In the genomic region with DNA sequence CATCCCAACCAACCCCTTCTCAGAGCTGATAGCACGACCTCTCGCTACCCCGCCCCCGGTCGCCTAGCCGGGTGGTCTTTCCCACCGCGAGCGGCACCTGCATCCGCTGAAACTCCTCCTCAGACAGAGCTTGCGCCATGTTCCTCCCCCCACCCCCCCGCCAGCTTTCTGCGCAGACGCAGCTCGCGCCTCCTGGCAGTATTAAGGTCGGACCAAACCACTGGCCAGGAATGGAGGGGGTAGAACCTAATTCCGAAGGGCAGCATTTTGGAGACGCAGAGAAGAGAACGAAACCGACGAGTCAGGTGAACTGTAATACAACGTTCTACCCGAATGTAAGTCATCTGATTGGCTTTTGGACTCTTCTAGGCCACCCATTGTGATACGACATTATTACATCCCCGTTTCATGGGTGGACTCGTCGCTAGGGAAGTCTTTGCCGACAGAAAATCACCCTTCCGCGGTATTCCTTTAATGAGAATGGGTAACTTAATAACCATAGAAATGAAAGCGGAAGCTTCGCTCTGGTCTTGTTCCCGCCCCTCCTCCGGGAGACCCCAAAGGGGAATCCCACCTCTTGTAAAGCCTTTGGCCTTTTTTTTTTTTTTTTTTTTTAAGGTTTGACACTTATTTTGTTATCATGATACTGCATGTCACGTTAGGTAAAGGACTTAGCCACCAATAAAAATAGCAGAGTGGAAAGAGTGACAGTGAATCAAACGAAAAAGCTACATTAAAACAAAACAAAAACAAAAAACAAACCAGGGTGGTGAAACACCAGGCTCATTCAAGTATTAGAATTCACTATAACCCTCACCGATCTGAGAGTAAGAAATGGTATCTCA, we compare ENCODE assay signal across 8 cellular contexts. TPM values are rescaled to one million over a fixed set of nuclear protein-coding genes. Genes with fewer than 3 reads are reported as not detected.
DNase-seq lines count a peak whose midpoint lies in the region; ATAC-seq lines count a peak whose summit lies in the region.

A gene with protein sequence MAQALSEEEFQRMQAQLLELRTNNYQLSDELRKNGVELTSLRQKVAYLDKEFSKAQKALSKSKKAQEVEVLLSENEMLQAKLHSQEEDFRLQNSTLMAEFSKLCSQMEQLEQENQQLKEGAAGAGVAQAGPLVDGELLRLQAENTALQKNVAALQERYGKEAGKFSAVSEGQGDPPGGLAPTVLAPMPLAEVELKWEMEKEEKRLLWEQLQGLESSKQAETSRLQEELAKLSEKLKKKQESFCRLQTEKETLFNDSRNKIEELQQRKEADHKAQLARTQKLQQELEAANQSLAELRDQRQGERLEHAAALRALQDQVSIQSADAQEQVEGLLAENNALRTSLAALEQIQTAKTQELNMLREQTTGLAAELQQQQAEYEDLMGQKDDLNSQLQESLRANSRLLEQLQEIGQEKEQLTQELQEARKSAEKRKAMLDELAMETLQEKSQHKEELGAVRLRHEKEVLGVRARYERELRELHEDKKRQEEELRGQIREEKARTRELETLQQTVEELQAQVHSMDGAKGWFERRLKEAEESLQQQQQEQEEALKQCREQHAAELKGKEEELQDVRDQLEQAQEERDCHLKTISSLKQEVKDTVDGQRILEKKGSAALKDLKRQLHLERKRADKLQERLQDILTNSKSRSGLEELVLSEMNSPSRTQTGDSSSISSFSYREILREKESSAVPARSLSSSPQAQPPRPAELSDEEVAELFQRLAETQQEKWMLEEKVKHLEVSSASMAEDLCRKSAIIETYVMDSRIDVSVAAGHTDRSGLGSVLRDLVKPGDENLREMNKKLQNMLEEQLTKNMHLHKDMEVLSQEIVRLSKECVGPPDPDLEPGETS (minus strand): TSS at position 174 of the 845 bp plus-strand sequence. CDS start 35 bp downstream, at position 139.

- CTCF ChIA-PET in naive thymus-derived CD4-positive, alpha-beta T cell (lab: Charles Lee), result interaction anchor here (0.6 to 0.7 kb wide), 3 partner anchors 55 to 1103 kb away, joined by 3 read pairs; no protein-coding TSS in a partner anchor

- no peaks in the 10 kb centered on the region for H3K9me3 ChIP-seq in KOPT-K1 (ENCODE audit: insufficient read depth, low read length, poor library complexity, severe bottlenecking)
- H3K9me3 ChIP-seq in naive thymus-derived CD4-positive, alpha-beta T cell (ENCODE audit: control insufficient read depth in 2 of 3, low read length in 3 of 3), result no peaks in the 10 kb centered on the region

- peak within 1 kb of the TSS; percentile 97 for H3K4me3 ChIP-seq in naive thymus-derived CD4-positive, alpha-beta T cell (ENCODE audit: low read length)

- intact Hi-C loops in activated T-helper 1 cell treated with anti-CD3 and anti-CD28 coated beads, Interleukin-12 subunit alpha, Interleukin-12 subunit beta, Interleukin-2, Interleukin-4 antibody, amounts not matched to agents 30 ng/mL and 10 ng/mL and 1 ng/mL, durations not matched to agents 14 hours and 24 hours and 36 hours (cut with micrococcal nuclease), result loop anchor here (1.0 to 5.0 kb wide), 10 partner anchors 41 to 267 kb away; a partner anchor contains a TSS
- intact Hi-C loops in naive thymus-derived CD4-positive, alpha-beta T cell (cut with micrococcal nuclease), result loop anchor here (1.0 to 5.0 kb wide), 18 partner anchors 41 to 428 kb away; a partner anchor contains a TSS

- peak within 1 kb of the TSS; percentile 91 for H3K27ac ChIP-seq in KOPT-K1 (ENCODE audit: low read depth, low read length, poor library complexity, severe bottlenecking)
- peak within 1 kb of the TSS; percentile 97 for H3K27ac ChIP-seq in naive thymus-derived CD4-positive, alpha-beta T cell (ENCODE audit: low read depth, low read length)

- peaks cover 22% of the 10 kb centered on the region for H3K36me3 Mint-ChIP-seq in activated T-helper 1 cell treated with anti-CD3 and anti-CD28 coated beads, Interleukin-12 subunit alpha, Interleukin-12 subunit beta, Interleukin-2, Interleukin-4 antibody, amounts not matched to agents 30 ng/mL and 10 ng/mL and 1 ng/mL, durations not matched to agents 14 hours and 24 hours and 36 hours (ENCODE audit: low read depth)
- peaks cover 4 to 22% (median 15%) of the 10 kb centered on the region in 5 donors for H3K36me3 Mint-ChIP-seq in naive thymus-derived CD4-positive, alpha-beta T cell
- peaks cover 16 to 30% of the 10 kb centered on the region in 2 donors for H3K36me3 Mint-ChIP-seq in stimulated activated naive B cell treated with anti-CD40 and anti-IgM and Interleukin-4, amounts not matched to agents 10 μg/mL and 1 μg/mL and 100 μg/mL, for 72 hours

- peaks cover 35% of the 10 kb centered on the region for H3K4me1 Mint-ChIP-seq in activated T-helper 1 cell treated with anti-CD3 and anti-CD28 coated beads, Interleukin-12 subunit alpha, Interleukin-12 subunit beta, Interleukin-2, Interleukin-4 antibody, amounts not matched to agents 30 ng/mL and 10 ng/mL and 1 ng/mL, durations not matched to agents 14 hours and 24 hours and 36 hours (ENCODE audit: low read depth)
- peaks cover 7 to 43% (median 32%) of the 10 kb centered on the region in 7 donors for H3K4me1 Mint-ChIP-seq in naive thymus-derived CD4-positive, alpha-beta T cell
- H3K4me1 Mint-ChIP-seq in stimulated activated naive B cell treated with anti-CD40 and anti-IgM and Interleukin-4, amounts not matched to agents 10 μg/mL and 1 μg/mL and 100 μg/mL, for 72 hours, result peaks cover 14 to 35% of the 10 kb centered on the region in 2 donors

- no peaks in the 10 kb centered on the region for H3K9me3 Mint-ChIP-seq in activated T-helper 1 cell treated with anti-CD3 and anti-CD28 coated beads, Interleukin-12 subunit alpha, Interleukin-12 subunit beta, Interleukin-2, Interleukin-4 antibody, amounts not matched to agents 30 ng/mL and 10 ng/mL and 1 ng/mL, durations not matched to agents 14 hours and 24 hours and 36 hours
- H3K9me3 Mint-ChIP-seq in naive thymus-derived CD4-positive, alpha-beta T cell, result peaks cover 0 to 3% (median 0%) of the 10 kb centered on the region in 11 donors
- H3K9me3 Mint-ChIP-seq in stimulated activated naive B cell treated with anti-CD40 and anti-IgM and Interleukin-4, amounts not matched to agents 10 μg/mL and 1 μg/mL and 100 μg/mL, for 72 hours, result peaks cover 0 to 6% of the 10 kb centered on the region in 2 donors

- peaks cover 9 to 10% of the 10 kb centered on the region in 2 donors for H3K4me1 ChIP-seq in naive thymus-derived CD4-positive, alpha-beta T cell (ENCODE audit: control insufficient read depth in 2 of 2, insufficient read depth in 2 of 2, low read length in 2 of 2)

- no peaks in the 10 kb centered on the region for H3K27me3 Mint-ChIP-seq in activated T-helper 1 cell treated with anti-CD3 and anti-CD28 coated beads, Interleukin-12 subunit alpha, Interleukin-12 subunit beta, Interleukin-2, Interleukin-4 antibody, amounts not matched to agents 30 ng/mL and 10 ng/mL and 1 ng/mL, durations not matched to agents 14 hours and 24 hours and 36 hours (ENCODE audit: insufficient read depth)
- H3K27me3 Mint-ChIP-seq in naive thymus-derived CD4-positive, alpha-beta T cell, result no peaks in the 10 kb centered on the region
- peaks cover 0 to 5% of the 10 kb centered on the region in 2 donors for H3K27me3 Mint-ChIP-seq in stimulated activated naive B cell treated with anti-CD40 and anti-IgM and Interleukin-4, amounts not matched to agents 10 μg/mL and 1 μg/mL and 100 μg/mL, for 72 hours

- DNase-seq in DMS53 treated with DMSO at 0.1 percent for 48 hours (lab: John Stamatoyannopoulos, UW; ENCODE audit: unreplicated experiment), result peak; percentile 83
- peak; percentile 90 for DNase-seq in RPMI7951 (ENCODE audit: low read depth)
- DNase-seq in activated T-helper 1 cell treated with anti-CD3 and anti-CD28 coated beads, Interleukin-12 subunit alpha, Interleukin-12 subunit beta, Interleukin-2, Interleukin-4 antibody, amounts not matched to agents 30 ng/mL and 10 ng/mL and 1 ng/mL, durations not matched to agents 14 hours and 24 hours and 36 hours (ENCODE audit: low spot score), result peak; percentile 68
- peak; percentile 94 for DNase-seq in fibroblast of gingiva (ENCODE audit: low read depth)
- DNase-seq in naive thymus-derived CD4-positive, alpha-beta T cell, result peak; percentile 61 to 87 (median 79)
- peak; percentile 75 for DNase-seq in stimulated activated naive B cell treated with anti-CD40 and anti-IgM and Interleukin-4, amounts not matched to agents 10 μg/mL and 1 μg/mL and 100 μg/mL, for 72 hours

- POLR2A ChIA-PET in naive thymus-derived CD4-positive, alpha-beta T cell (lab: Charles Lee), result interaction anchor here (0.5 to 2.8 kb wide), 11 partner anchors 11 to 1523 kb away, joined by 3 to 23 read pairs (median 4); a partner anchor contains a TSS

- peak; percentile 81 for ATAC-seq in GM21723 (IDR thresholded peaks at IDR 0.05; ENCODE audit: unreplicated experiment)
- peak; percentile 88 for ATAC-seq in naive thymus-derived CD4-positive, alpha-beta T cell
- peak; percentile 77 to 87 for ATAC-seq in stimulated activated naive B cell treated with anti-CD40 and anti-IgM and Interleukin-4, amounts not matched to agents 10 μg/mL and 1 μg/mL and 100 μg/mL, for 72 hours (replicated peaks)

- H3K27ac Mint-ChIP-seq in activated T-helper 1 cell treated with anti-CD3 and anti-CD28 coated beads, Interleukin-12 subunit alpha, Interleukin-12 subunit beta, Interleukin-2, Interleukin-4 antibody, amounts not matched to agents 30 ng/mL and 10 ng/mL and 1 ng/mL, durations not matched to agents 14 hours and 24 hours and 36 hours, result peak within 1 kb of the TSS; percentile 96
- peak within 1 kb of the TSS; percentile 92 to 100 (median 98) for H3K27ac Mint-ChIP-seq in naive thymus-derived CD4-positive, alpha-beta T cell
- H3K27ac Mint-ChIP-seq in stimulated activated naive B cell treated with anti-CD40 and anti-IgM and Interleukin-4, amounts not matched to agents 10 μg/mL and 1 μg/mL and 100 μg/mL, for 72 hours, result peak within 1 kb of the TSS; percentile 99

- H3K36me3 ChIP-seq in KOPT-K1 (ENCODE audit: insufficient read depth, low read length), result peaks cover 27% of the 10 kb centered on the region
- H3K36me3 ChIP-seq in naive thymus-derived CD4-positive, alpha-beta T cell (ENCODE audit: control insufficient read depth in 2 of 3, insufficient read depth in 3 of 3, low read length in 3 of 3), result peaks cover 0 to 14% (median 0%) of the 10 kb centered on the region in 3 experiments

- no peaks in the 10 kb centered on the region for H3K27me3 ChIP-seq in naive thymus-derived CD4-positive, alpha-beta T cell (ENCODE audit: control insufficient read depth in 2 of 2, insufficient read depth in 2 of 2, low read length in 2 of 2)

- H3K4me3 Mint-ChIP-seq in activated T-helper 1 cell treated with anti-CD3 and anti-CD28 coated beads, Interleukin-12 subunit alpha, Interleukin-12 subunit beta, Interleukin-2, Interleukin-4 antibody, amounts not matched to agents 30 ng/mL and 10 ng/mL and 1 ng/mL, durations not matched to agents 14 hours and 24 hours and 36 hours, result peak within 1 kb of the TSS; percentile 99
- H3K4me3 Mint-ChIP-seq in naive thymus-derived CD4-positive, alpha-beta T cell, result peak within 1 kb of the TSS; percentile 94 to 99 (median 98)
- H3K4me3 Mint-ChIP-seq in stimulated activated naive B cell treated with anti-CD40 and anti-IgM and Interleukin-4, amounts not matched to agents 10 μg/mL and 1 μg/mL and 100 μg/mL, for 72 hours, result peak within 1 kb of the TSS; percentile 98 to 100

RNA-seq across cellular contexts. Expression of the gene that starts here (rescaled TPM):
- total RNA-seq in RPMI7951 (2014; rRNA removed; shearing (Covaris generic)), result 17.7 and 18.3 TPM in 2 replicates
- 85.8 and 89.2 TPM in 2 replicates for total RNA-seq in activated T-helper 1 cell treated with anti-CD3 and anti-CD28 coated beads, Interleukin-12 subunit alpha, Interleukin-12 subunit beta, Interleukin-2, Interleukin-4 antibody, amounts not matched to agents 30 ng/mL and 10 ng/mL and 1 ng/mL, durations not matched to agents 14 hours and 24 hours and 36 hours
- 100 to 1,000 TPM; 103 to 108 (median 105) TPM for total RNA-seq in naive thymus-derived CD4-positive, alpha-beta T cell
- 10 to 100 TPM; 13.6 to 24.9 TPM for polyA plus RNA-seq in naive thymus-derived CD4-positive, alpha-beta T cell

Comparison
In these comparisons a context has a peak if more than half of its experiments do, and no peak if none do; other contexts are left out.
1. Peak in every context shown above with its lines: DNase-seq, ATAC-seq, H3K4me3 ChIP-seq and H3K27ac ChIP-seq.